In the genomic region with DNA sequence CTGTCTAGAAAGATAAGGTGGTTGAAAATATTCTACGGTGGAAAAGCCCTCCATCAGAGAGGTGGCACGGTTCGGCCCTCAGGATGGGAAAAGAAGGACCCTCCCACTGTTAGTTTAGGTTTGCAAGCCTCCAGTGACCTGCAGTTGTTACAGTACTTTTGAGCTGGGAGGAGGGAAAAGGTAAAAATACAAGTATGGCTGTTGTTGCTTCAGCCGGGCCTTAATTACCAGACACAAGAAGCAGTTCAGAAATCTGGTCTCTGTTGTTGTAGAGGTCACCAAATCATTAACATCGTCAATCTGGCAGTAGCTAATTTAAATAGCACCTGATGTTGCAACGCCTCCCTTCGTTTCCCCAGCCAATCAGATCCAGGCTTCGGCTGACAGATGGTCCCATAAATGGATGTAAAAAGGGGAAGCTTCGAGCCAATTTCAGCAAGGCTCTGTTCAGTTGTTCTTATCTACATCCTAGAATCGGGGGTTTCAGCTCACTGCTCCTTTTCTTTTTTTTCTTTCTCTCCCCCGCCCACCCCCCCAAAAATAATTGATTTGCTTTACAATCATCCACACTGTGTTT, we compare ENCODE assay signal across 8 cellular contexts. TPM values are rescaled to one million over a fixed set of nuclear protein-coding genes. Genes with fewer than 3 reads are reported as not detected.
DNase-seq lines count a peak whose midpoint lies in the region; ATAC-seq and TF ChIP-seq lines count a peak whose summit lies in the region.

A gene (plus strand): TSS at position 424 of the 577 bp plus-strand sequence. CDS start 270 bp downstream, outside the sequence.

- H3K27ac ChIP-seq in testis = no peak within 1 kb of the TSS

- DNase-seq in activated T-cell treated with anti-CD3 and anti-CD28 coated beads, Interleukin-2, amount 50 U/mL, for 4 hours = no peak
- DNase-seq in activated T-cell treated with anti-CD3 and anti-CD28 coated beads, Interleukin-2, amount 50 U/mL, for 1 hour = no peak
- DNase-seq in NCI-H774 (lab: John Stamatoyannopoulos, UW) (peak; percentile 60), testis (no peak)
- DNase-seq in activated T-helper 1 cell treated with anti-CD3 and anti-CD28 coated beads, Interleukin-12 subunit alpha, Interleukin-12 subunit beta, Interleukin-2, Interleukin-4 antibody, amounts not matched to agents 30 ng/mL and 10 ng/mL and 1 ng/mL, durations not matched to agents 14 hours and 24 hours and 36 hours (ENCODE audit: low spot score) = no peak

- no peaks in the 10 kb centered on the region for H3K4me1 ChIP-seq in testis

- no peak for TF ChIP-seq CTCF in testis (IDR thresholded peaks at IDR 0.05)

- no peaks in the 10 kb centered on the region for H3K9me3 ChIP-seq in testis

- WGBS in testis, 2 donors = 36 to 41% methylated on average over 11 of the region's 11 CpGs

- no peaks in the 10 kb centered on the region for H3K36me3 Mint-ChIP-seq in activated T-cell treated with anti-CD3 and anti-CD28 coated beads, Interleukin-2, amount 50 U/mL, for 4 hours (ENCODE audit: insufficient read depth)
- no peaks in the 10 kb centered on the region for H3K36me3 Mint-ChIP-seq in dendritic cell treated with granulocyte-macrophage colony-stimulating factor and Interleukin-4, amounts not matched to agents 40 ng/mL and 50 ng/mL, for 4 days (ENCODE audit: low read depth)
- H3K36me3 Mint-ChIP-seq in activated T-helper 1 cell treated with anti-CD3 and anti-CD28 coated beads, Interleukin-12 subunit alpha, Interleukin-12 subunit beta, Interleukin-2, Interleukin-4 antibody, amounts not matched to agents 30 ng/mL and 10 ng/mL and 1 ng/mL, durations not matched to agents 14 hours and 24 hours and 36 hours (ENCODE audit: low read depth) = no peaks in the 10 kb centered on the region

- ATAC-seq in activated T-cell treated with anti-CD3 and anti-CD28 coated beads, Interleukin-2, amount 50 U/mL, for 4 hours = no peak
- no peak for ATAC-seq in GM18867 (IDR thresholded peaks at IDR 0.05; ENCODE audit: unreplicated experiment)
- no peak for ATAC-seq in GM18520 (IDR thresholded peaks at IDR 0.05; ENCODE audit: unreplicated experiment)

- peaks cover 58% of the 10 kb centered on the region for H3K27me3 Mint-ChIP-seq in activated T-cell treated with anti-CD3 and anti-CD28 coated beads, Interleukin-2, amount 50 U/mL, for 4 hours (ENCODE audit: low read depth)
- peaks cover 17% of the 10 kb centered on the region for H3K27me3 Mint-ChIP-seq in dendritic cell treated with granulocyte-macrophage colony-stimulating factor and Interleukin-4, amounts not matched to agents 40 ng/mL and 50 ng/mL, for 4 days
- peaks cover 35% of the 10 kb centered on the region for H3K27me3 Mint-ChIP-seq in activated T-helper 1 cell treated with anti-CD3 and anti-CD28 coated beads, Interleukin-12 subunit alpha, Interleukin-12 subunit beta, Interleukin-2, Interleukin-4 antibody, amounts not matched to agents 30 ng/mL and 10 ng/mL and 1 ng/mL, durations not matched to agents 14 hours and 24 hours and 36 hours (ENCODE audit: insufficient read depth)

- intact Hi-C loops in dendritic cell treated with granulocyte-macrophage colony-stimulating factor and Interleukin-4, amounts not matched to agents 40 ng/mL and 50 ng/mL, for 4 days (cut with micrococcal nuclease) = no loop called here
- intact Hi-C loops in testis (cut with DNase I; ENCODE audit: low total_unique reads) = no loop called here
- intact Hi-C loops in activated T-helper 1 cell treated with anti-CD3 and anti-CD28 coated beads, Interleukin-12 subunit alpha, Interleukin-12 subunit beta, Interleukin-2, Interleukin-4 antibody, amounts not matched to agents 30 ng/mL and 10 ng/mL and 1 ng/mL, durations not matched to agents 14 hours and 24 hours and 36 hours (cut with micrococcal nuclease) = no loop called here

- peak within 1 kb of the TSS; percentile 14 for H3K4me3 Mint-ChIP-seq in activated T-cell treated with anti-CD3 and anti-CD28 coated beads, Interleukin-2, amount 50 U/mL, for 4 hours
- peak within 1 kb of the TSS; percentile 37 for H3K4me3 Mint-ChIP-seq in dendritic cell treated with granulocyte-macrophage colony-stimulating factor and Interleukin-4, amounts not matched to agents 40 ng/mL and 50 ng/mL, for 4 days
- no peak within 1 kb of the TSS for H3K4me3 Mint-ChIP-seq in activated T-helper 1 cell treated with anti-CD3 and anti-CD28 coated beads, Interleukin-12 subunit alpha, Interleukin-12 subunit beta, Interleukin-2, Interleukin-4 antibody, amounts not matched to agents 30 ng/mL and 10 ng/mL and 1 ng/mL, durations not matched to agents 14 hours and 24 hours and 36 hours

- peaks cover 13% of the 10 kb centered on the region for H3K4me1 Mint-ChIP-seq in activated T-cell treated with anti-CD3 and anti-CD28 coated beads, Interleukin-2, amount 50 U/mL, for 4 hours (ENCODE audit: low read depth)
- H3K4me1 Mint-ChIP-seq in dendritic cell treated with granulocyte-macrophage colony-stimulating factor and Interleukin-4, amounts not matched to agents 40 ng/mL and 50 ng/mL, for 4 days (ENCODE audit: low read depth) = peaks cover 23% of the 10 kb centered on the region
- H3K4me1 Mint-ChIP-seq in activated T-helper 1 cell treated with anti-CD3 and anti-CD28 coated beads, Interleukin-12 subunit alpha, Interleukin-12 subunit beta, Interleukin-2, Interleukin-4 antibody, amounts not matched to agents 30 ng/mL and 10 ng/mL and 1 ng/mL, durations not matched to agents 14 hours and 24 hours and 36 hours (ENCODE audit: low read depth) = peaks cover 15% of the 10 kb centered on the region

- H3K27me3 ChIP-seq in testis = no peaks in the 10 kb centered on the region

- H3K36me3 ChIP-seq in testis (ENCODE audit: low read depth, missing control alignments) = no peaks in the 10 kb centered on the region

- no peak within 1 kb of the TSS for H3K4me3 ChIP-seq in testis

- TF ChIP-seq POLR2A in testis (IDR thresholded peaks at IDR 0.05) = no peak

- H3K27ac Mint-ChIP-seq in dendritic cell treated with granulocyte-macrophage colony-stimulating factor and Interleukin-4, amounts not matched to agents 40 ng/mL and 50 ng/mL, for 4 days = no peak within 1 kb of the TSS
- H3K27ac Mint-ChIP-seq in activated T-helper 1 cell treated with anti-CD3 and anti-CD28 coated beads, Interleukin-12 subunit alpha, Interleukin-12 subunit beta, Interleukin-2, Interleukin-4 antibody, amounts not matched to agents 30 ng/mL and 10 ng/mL and 1 ng/mL, durations not matched to agents 14 hours and 24 hours and 36 hours = no peak within 1 kb of the TSS

- no peaks in the 10 kb centered on the region for H3K9me3 Mint-ChIP-seq in activated T-cell treated with anti-CD3 and anti-CD28 coated beads, Interleukin-2, amount 50 U/mL, for 4 hours
- no peaks in the 10 kb centered on the region for H3K9me3 Mint-ChIP-seq in dendritic cell treated with granulocyte-macrophage colony-stimulating factor and Interleukin-4, amounts not matched to agents 40 ng/mL and 50 ng/mL, for 4 days
- no peaks in the 10 kb centered on the region for H3K9me3 Mint-ChIP-seq in activated T-helper 1 cell treated with anti-CD3 and anti-CD28 coated beads, Interleukin-12 subunit alpha, Interleukin-12 subunit beta, Interleukin-2, Interleukin-4 antibody, amounts not matched to agents 30 ng/mL and 10 ng/mL and 1 ng/mL, durations not matched to agents 14 hours and 24 hours and 36 hours

RNA-seq across cellular contexts. Expression of the gene that starts here (rescaled TPM):
- total RNA-seq in activated T-cell treated with anti-CD3 and anti-CD28 coated beads, Interleukin-2, amount 50 U/mL, for 4 hours = not detected
- 10 to 100 TPM in 1 of 2 donors, 1 to 10 TPM in 1; 9.0 to 12.1 TPM for total RNA-seq in testis
- polyA plus RNA-seq in testis (ENCODE audit: insufficient read depth, low read depth, low replicate concordance) = 21.0 TPM
- total RNA-seq in activated T-helper 1 cell treated with anti-CD3 and anti-CD28 coated beads, Interleukin-12 subunit alpha, Interleukin-12 subunit beta, Interleukin-2, Interleukin-4 antibody, amounts not matched to agents 30 ng/mL and 10 ng/mL and 1 ng/mL, durations not matched to agents 14 hours and 24 hours and 36 hours = not detected in 2 replicates
